8 cellular contexts compared by ENCODE assay signal in genomic region chr20:53597085-53597482, GRCh38. TPM values are rescaled to one million over a fixed set of nuclear protein-coding genes. Genes with fewer than 3 reads are reported as not detected.
DNase-seq lines count a peak whose midpoint lies in the region; ATAC-seq, FAIRE-seq and TF ChIP-seq lines count a peak whose summit lies in the region.

No MANE protein-coding gene starts in this region.

- no peaks in the 10 kb centered on the region for H3K27me3 Mint-ChIP-seq in activated naive CD4-positive, alpha-beta T cell treated with anti-CD3 and anti-CD28 coated beads, Interleukin-2, amount 10 ng/mL, durations not matched to agents 7 days and 5 days

- no TSS peak for BruUV-seq in GM12878 (replicated peaks; lab: Mats Ljungman, UMichigan)

- 94% methylated on average over 3 of the region's 3 CpGs for WGBS in GM12878 (ENCODE audit: insufficient coverage, insufficient replicate concordance, low lambda C conversion rate, missing lambda C conversion rate)
- 6 to 39% methylated on average over 3 of the region's 3 CpGs for WGBS in transverse colon (ENCODE audit: low coverage in 1 of 2), 2 donors

- SMC1A ChIA-PET in GM12878 (lab: Charles Lee; ENCODE audit: uncharacterized antibody, unreplicated experiment): interaction anchor here (0.7 to 2.1 kb wide), 7 partner anchors 13 to 155 kb away, joined by 3 to 15 read pairs (median 4); no protein-coding TSS in a partner anchor

- H3K9me3 ChIP-seq in GM12878 (replicated peaks; ENCODE audit: control insufficient read depth, insufficient read depth, low read length) (no peaks in the 10 kb centered on the region), transverse colon (no peaks in the 10 kb centered on the region)

- no peak for FAIRE-seq in GM12878 (lab: Jason Lieb, UNC)

- H3K4me3 ChIP-seq in GM12878: no peak overlapping the region
- peak overlapping the region; percentile 8 to 99 (median 80) for H3K4me3 ChIP-seq in transverse colon

- peaks cover 8% of the 10 kb centered on the region; the same call in 1 of the 2 replicates for H3K4me1 ChIP-seq in GM12878 (ENCODE audit: control insufficient read depth, insufficient read depth, low read length)
- H3K4me1 ChIP-seq in transverse colon: peaks cover 0 to 28% (median 1%) of the 10 kb centered on the region in 4 donors

- peak overlapping the region; percentile 81 for H3K4me3 Mint-ChIP-seq in activated naive CD4-positive, alpha-beta T cell treated with anti-CD3 and anti-CD28 coated beads, Interleukin-2, amount 10 ng/mL, durations not matched to agents 7 days and 5 days

- TF ChIP-seq CTCF in GM12878 (IDR thresholded peaks at IDR 0.05 in 2 of 3, conservative IDR thresholded peaks at IDR 0.05 in 1 of 3; ENCODE audit: control insufficient read depth in 2 of 3, extremely low read depth in 1 of 3, insufficient read depth in 1 of 3, low read depth in 3 of 3, low read length in 3 of 3) (no peak), transverse colon (IDR thresholded peaks at IDR 0.05) (no peak), RWPE1 (conservative IDR thresholded peaks at IDR 0.05; ENCODE audit: low read depth) (no peak)

- H3K27ac ChIP-seq in GM12878 (ENCODE audit: control insufficient read depth, insufficient read depth) (peak overlapping the region; percentile 33; the same call in 1 of the 2 replicates), transverse colon (peak overlapping the region; percentile 99 to 100 (median 100)), RWPE1 (no peak overlapping the region)

- H2AFZ ChIP-seq in GM12878 (ENCODE audit: control insufficient read depth, low read depth, low read length): no peak overlapping the region

- TF ChIP-seq EP300 in GM12878 (IDR thresholded peaks at IDR 0.05; ENCODE audit: borderline replicate concordance in 1 of 2, control insufficient read depth in 1 of 2, low read depth in 2 of 2, low read length in 2 of 2): no peak
- no peak for TF ChIP-seq EP300 in transverse colon (IDR thresholded peaks at IDR 0.05; ENCODE audit: low read depth)

- RAD21 ChIA-PET in GM12878 (lab: Charles Lee; ENCODE audit: unreplicated experiment): interaction anchor here (0.6 to 4.1 kb wide), 5 partner anchors 13 to 56 kb away, joined by 3 to 33 read pairs (median 3); no protein-coding TSS in a partner anchor

- no peak for DNase-seq in activated naive CD4-positive, alpha-beta T cell treated with anti-CD3 and anti-CD28 coated beads, Interleukin-2, amount 10 ng/mL, durations not matched to agents 7 days and 5 days
- DNase-seq in activated naive CD4-positive, alpha-beta T cell treated with anti-CD3 and anti-CD28 coated beads, Interleukin-2, amount 50 U/mL, for 16 hours: no peak
- DNase-seq in GM12878 (ENCODE audit: low read depth, low spot score) (no peak), left kidney (ENCODE audit: low read depth, low spot score) (peak; percentile 66), transverse colon (no peak), RWPE1 (ENCODE audit: low spot score) (no peak), posterior cingulate gyrus (no peak)

- in situ Hi-C loops in GM12878 (cut with MboI): no loop called here
- in situ Hi-C loops in transverse colon (cut with MboI; ENCODE audit: low pct_ligation_motif_present in 1 of 4, low pct_unique_long_range_greater_than_20kb in 1 of 4, low sequenced_read_pairs in 3 of 4): loop anchor here in 1 of 4 donors (25.0 kb wide), 2 partner anchors 240 to 315 kb away; no protein-coding TSS in a partner anchor

- no peaks in the 10 kb centered on the region for H3K36me3 ChIP-seq in GM12878 (ENCODE audit: control insufficient read depth in 2 of 2, insufficient read depth in 2 of 2, low read length in 1 of 2)
- no peaks in the 10 kb centered on the region for H3K36me3 ChIP-seq in transverse colon

- ATAC-seq in GM12878: no peak
- no peak for ATAC-seq in GM21529 (IDR thresholded peaks at IDR 0.05; ENCODE audit: unreplicated experiment)

- H3K27ac Mint-ChIP-seq in activated naive CD4-positive, alpha-beta T cell treated with anti-CD3 and anti-CD28 coated beads, Interleukin-2, amount 10 ng/mL, durations not matched to agents 7 days and 5 days: peak overlapping the region; percentile 99

- peaks cover 55% of the 10 kb centered on the region for H3K4me1 Mint-ChIP-seq in activated naive CD4-positive, alpha-beta T cell treated with anti-CD3 and anti-CD28 coated beads, Interleukin-2, amount 10 ng/mL, durations not matched to agents 7 days and 5 days

- POLR2A ChIA-PET in GM12878 (lab: Charles Lee): interaction anchor here (0.5 to 1.2 kb wide), 4 partner anchors 15 to 140 kb away, joined by 3 to 5 read pairs (median 3); no protein-coding TSS in a partner anchor
- POLR2A ChIA-PET in RWPE1 (lab: Yijun Ruan, JAX; ENCODE audit: low non-redundant PET): no interaction called here

- no peak for TF ChIP-seq RAD21 in GM12878 (IDR thresholded peaks at IDR 0.05; ENCODE audit: insufficient read depth, low read depth, low read length)

- no peaks in the 10 kb centered on the region for H3K9me3 Mint-ChIP-seq in activated naive CD4-positive, alpha-beta T cell treated with anti-CD3 and anti-CD28 coated beads, Interleukin-2, amount 10 ng/mL, durations not matched to agents 7 days and 5 days

- H3K9ac ChIP-seq in GM12878 (ENCODE audit: control insufficient read depth, insufficient read depth, low read length): no peak overlapping the region

- CTCF ChIA-PET in activated naive CD4-positive, alpha-beta T cell treated with anti-CD3 and anti-CD28 coated beads, Interleukin-2, amount 10 ng/mL, durations not matched to agents 7 days and 5 days (lab: Charles Lee): interaction anchor here (1.1 to 1.2 kb wide), 5 partner anchors 12 to 343 kb away, joined by 3 to 6 read pairs (median 4); no protein-coding TSS in a partner anchor
- CTCF ChIA-PET in GM12878 (lab: Yijun Ruan, JAX) (interaction anchor here (1.3 to 2.3 kb wide), 2 partner anchors 12 to 24 kb away, joined by 3 to 6 read pairs; no protein-coding TSS in a partner anchor), RWPE1 (lab: Yijun Ruan, JAX) (interaction anchor here (0.6 to 1.4 kb wide), 4 partner anchors 14 to 319 kb away, joined by 3 to 5 read pairs (median 4); no protein-coding TSS in a partner anchor)

- intact Hi-C loops in GM12878 (cut with micrococcal nuclease; ENCODE audit: unreplicated experiment): no loop called here
- intact Hi-C loops in transverse colon (cut with DNase I; ENCODE audit: low total_unique reads): no loop called here
- intact Hi-C loops in posterior cingulate gyrus (cut with DNase I): no loop called here

- H3K36me3 Mint-ChIP-seq in activated naive CD4-positive, alpha-beta T cell treated with anti-CD3 and anti-CD28 coated beads, Interleukin-2, amount 10 ng/mL, durations not matched to agents 7 days and 5 days: peaks cover 40% of the 10 kb centered on the region

- H3K27me3 ChIP-seq in GM12878 (replicated peaks in 1 of 2; ENCODE audit: control insufficient read depth in 2 of 2, insufficient read depth in 2 of 2, low read length in 1 of 2) (no peaks in the 10 kb centered on the region), transverse colon (no peaks in the 10 kb centered on the region)

- H3K79me2 ChIP-seq in GM12878 (ENCODE audit: control insufficient read depth, insufficient read depth, low read length): peaks cover 41% of the 10 kb centered on the region

- H4K20me1 ChIP-seq in GM12878 (ENCODE audit: control insufficient read depth, insufficient read depth): no peaks in the 10 kb centered on the region

- H3K4me2 ChIP-seq in GM12878 (ENCODE audit: control insufficient read depth, insufficient read depth): no peak overlapping the region

- TF ChIP-seq POLR2A in GM12878 (IDR thresholded peaks at IDR 0.05; ENCODE audit: low read depth, low read length): no peak
- no peak for TF ChIP-seq POLR2A in transverse colon (IDR thresholded peaks at IDR 0.05)

TF ChIP-seq in GM12878, 131 proteins besides CTCF, POLR2A, EP300 and RAD21 (continues in another document):
- peak; percentile 90 for TF ChIP-seq NFXL1 (IDR thresholded peaks at IDR 0.05; ENCODE audit: borderline replicate concordance)
- TF ChIP-seq ETV6 (conservative IDR thresholded peaks at IDR 0.05 in 1 of 2, IDR thresholded peaks at IDR 0.05 in 1 of 2; ENCODE audit: borderline replicate concordance in 1 of 2, low read depth in 1 of 2): peak in 1 of 2 experiments; percentile 99; a peak in 2 of 4 replicates
- no peak for TF ChIP-seq ASH2L (IDR thresholded peaks at IDR 0.05; ENCODE audit: borderline replicate concordance, low read depth)

RNA-seq across cellular contexts. Expression of gene ZNF217, which starts 3.4 kb away (rescaled TPM):
- total RNA-seq in GM12878 (2013; cell fraction: nucleolus; rRNA removed): 213 and 215 TPM in 2 replicates
- total RNA-seq in GM12878 (2014; rRNA removed): 40.8 and 45.6 TPM in 2 replicates
- 40.2 and 40.5 TPM in 2 replicates for total RNA-seq in GM12878 (2014; rRNA removed; fragmentation: Illumina TruSeq; extraction: Trizol)
- total RNA-seq in GM12878 (2021): 76.6 and 81.3 TPM in 2 replicates
- polyA plus RNA-seq in GM12878 (2011; ENCODE audit: low read depth): 20.6 TPM
- polyA plus RNA-seq in GM12878 (2011; rRNA removed): 48.1 and 54.3 TPM in 2 replicates
- polyA plus RNA-seq in GM12878 (2011; cell fraction: cytosol; rRNA removed): 37.7 and 55.2 TPM in 2 replicates
- polyA plus RNA-seq in GM12878 (2011; cell fraction: nucleus; rRNA removed): 47.8 and 55.7 TPM in 2 replicates
- 25.9 and 54.1 TPM in 2 replicates for polyA plus RNA-seq in GM12878 (2012)
- 54.8 and 62.7 TPM in 2 replicates for polyA plus RNA-seq in GM12878 (2014; fragmentation: Illumina TruSeq; extraction: Trizol)
- 10 to 100 TPM in 1 of 2 experiments, 1 to 10 TPM in 1; 8.5 to 12.4 TPM for polyA plus RNA-seq in GM12878 (2014; fragmentation: Nextera tagmentation; extraction: Ambion mirVana)
- 40.4 and 43.2 TPM in 2 replicates for polyA plus RNA-seq in GM12878 (2014; rRNA removed)
- 10 to 100 TPM; 14.0 to 16.9 TPM for polyA plus RNA-seq in GM12878 (2016; fragmentation: Nextera tagmentation; extraction: Ambion mirVana)
- polyA minus RNA-seq in GM12878 (2011; rRNA and poly(A)+ RNA removed): 87.0 and 96.8 TPM in 2 replicates
- polyA minus RNA-seq in GM12878 (2011; cell fraction: cytosol; rRNA and poly(A)+ RNA removed): 42.6 and 44.9 TPM in 2 replicates
- 40.7 and 55.8 TPM in 2 replicates for polyA minus RNA-seq in GM12878 (2011; cell fraction: nucleus; rRNA and poly(A)+ RNA removed)
- 10 to 100 TPM; 28.9 to 82.6 (median 46.0) TPM for total RNA-seq in transverse colon
